Comparison of ENCODE assay signal across 17 cellular contexts in the genomic region with DNA sequence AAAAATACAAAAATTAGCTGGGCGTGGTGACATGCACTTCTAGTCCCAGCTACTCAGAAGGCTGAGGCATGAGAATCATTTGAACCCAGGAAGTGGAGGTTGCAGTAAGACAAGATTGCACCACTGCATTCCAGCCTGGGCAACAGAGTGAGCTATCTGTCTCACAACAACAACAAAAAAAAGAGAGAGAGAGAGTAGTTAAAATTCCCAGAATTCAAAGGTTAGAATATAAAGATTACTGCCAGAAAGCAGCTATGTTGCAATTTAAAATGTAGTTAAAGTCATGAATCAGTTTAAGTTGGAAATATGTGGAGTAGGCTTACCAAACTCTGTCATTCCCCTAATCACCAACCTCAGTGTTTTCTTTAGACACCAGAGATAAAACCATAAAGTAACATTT. TPM values are rescaled to one million over a fixed set of nuclear protein-coding genes. Genes with fewer than 3 reads are reported as not detected.
A peak's percentile ranks its signal among the peaks of the same experiment; 100 is the strongest.
DNase-seq lines count a peak whose midpoint lies in the region; ATAC-seq and TF ChIP-seq lines count a peak whose summit lies in the region.
"Had no signal": no experiment of that assay in that cellular context is flagged by ENCODE, and none has a peak within 500 bp of the region (broad histone marks: within the 10 kb centered on the region; RNA-seq: fewer than 3 reads in every experiment).

No MANE protein-coding gene starts in this region.

- 93% methylated on average over 1 of the region's 1 CpG for WGBS in SK-N-SH (ENCODE audit: low lambda C conversion rate)

- no peak overlapping the region for H3K9ac ChIP-seq in SK-N-SH
- peak overlapping the region; percentile 28 for H3K9ac ChIP-seq in adipocyte (ENCODE audit: low read length)

- H2AFZ ChIP-seq in SK-N-SH (ENCODE audit: low read depth), result no peak overlapping the region

- DNase-seq in SK-N-SH, result no peak
- DNase-seq in adipocyte (ENCODE audit: low read depth), result peak; percentile 79
- DNase-seq in fibroblast of the aortic adventitia (ENCODE audit: low read depth), result peak; percentile 82
- DNase-seq in stromal cell of bone marrow (ENCODE audit: low read depth), result peak; percentile 65
- no peak for DNase-seq in effector CD4-positive, alpha-beta T cell
- DNase-seq in osteocyte (ENCODE audit: extremely low spot score, unreplicated experiment), result no peak
- no peak for DNase-seq in OCI-M2 (lab: John Stamatoyannopoulos, UW; ENCODE audit: unreplicated experiment)
- DNase-seq: 8988T; activated CD4-positive, alpha-beta T cell treated with anti-CD3 and anti-CD28 coated beads, Interleukin-2, amount 10 ng/mL, durations not matched to agents 7 days and 5 days; activated T-cell treated with anti-CD3 and anti-CD28 coated beads, Interleukin-2, amount 50 U/mL, for 4 hours; anterior cingulate cortex; NCI-H510A treated with DMSO at 0.1 percent for 48 hours; Peyer's patch; T-helper 2 cell had no signal

- TF ChIP-seq CTCF in SK-N-SH (IDR thresholded peaks at IDR 0.05) (no peak), fibroblast of the aortic adventitia (IDR thresholded peaks at IDR 0.05; ENCODE audit: insufficient read depth, low read length) (no peak), osteocyte (IDR thresholded peaks at IDR 0.05) (no peak)

- no peaks in the 10 kb centered on the region for H3K27me3 Mint-ChIP-seq in osteocyte (ENCODE audit: unreplicated experiment)
- H3K27me3 Mint-ChIP-seq: activated CD4-positive, alpha-beta T cell treated with anti-CD3 and anti-CD28 coated beads, Interleukin-2, amount 10 ng/mL, durations not matched to agents 7 days and 5 days; IgD-negative memory B cell had no signal

- H3K4me1 Mint-ChIP-seq in osteocyte (ENCODE audit: unreplicated experiment), result peaks cover 10% of the 10 kb centered on the region

- H3K4me1 ChIP-seq in SK-N-SH (ENCODE audit: control insufficient read depth in 1 of 2, insufficient read depth in 2 of 2, low read depth in 1 of 2, low read length in 1 of 2) (no peaks in the 10 kb centered on the region; a peak in 1 of 4 replicates), adipocyte (ENCODE audit: control insufficient read depth, insufficient read depth, low read length) (peaks cover 12% of the 10 kb centered on the region)

- no peaks in the 10 kb centered on the region for H3K9me2 ChIP-seq in SK-N-SH

- TF ChIP-seq RAD21 in SK-N-SH (IDR thresholded peaks at IDR 0.05; ENCODE audit: low read length), result no peak

- H3K4me3 Mint-ChIP-seq in osteocyte (ENCODE audit: unreplicated experiment), result no peak overlapping the region
- H3K4me3 Mint-ChIP-seq: activated CD4-positive, alpha-beta T cell treated with anti-CD3 and anti-CD28 coated beads, Interleukin-2, amount 10 ng/mL, durations not matched to agents 7 days and 5 days; activated T-cell treated with anti-CD3 and anti-CD28 coated beads, Interleukin-2, amount 50 U/mL, for 4 hours; IgD-negative memory B cell had no signal

- H3K4me2 ChIP-seq in SK-N-SH, result no peak overlapping the region

- POLR2A ChIA-PET in SK-N-SH (lab: Yijun Ruan, JAX), result no interaction called here

- H3K36me3 ChIP-seq in SK-N-SH (replicated peaks in 1 of 2; ENCODE audit: control insufficient read depth in 1 of 2, insufficient read depth in 2 of 2, low read length in 1 of 2) (peaks cover 9 to 37% of the 10 kb centered on the region in 2 experiments), adipocyte (ENCODE audit: control insufficient read depth, insufficient read depth, low read length, severe bottlenecking) (peaks cover 7% of the 10 kb centered on the region)

- no peak for TF ChIP-seq EP300 in SK-N-SH (IDR thresholded peaks at IDR 0.05; ENCODE audit: borderline replicate concordance in 1 of 2, low read depth in 1 of 2, low read length in 1 of 2)

- H3K27ac Mint-ChIP-seq in osteocyte (ENCODE audit: unreplicated experiment), result no peak overlapping the region
- H3K27ac Mint-ChIP-seq: activated CD4-positive, alpha-beta T cell treated with anti-CD3 and anti-CD28 coated beads, Interleukin-2, amount 10 ng/mL, durations not matched to agents 7 days and 5 days had no signal

- no peaks in the 10 kb centered on the region for H3K27me3 ChIP-seq in SK-N-SH (ENCODE audit: insufficient read depth)
- H3K27me3 ChIP-seq in adipocyte (replicated peaks; ENCODE audit: control insufficient read depth, insufficient read depth, low read length), result no peaks in the 10 kb centered on the region
- H3K27me3 ChIP-seq: Peyer's patch had no signal

- H3K79me2 ChIP-seq in SK-N-SH (ENCODE audit: insufficient read depth), result 0 out of 2 replicates have a peak, but pooled peaks cover 5% of the 10 kb centered on the region

- no peaks in the 10 kb centered on the region for H3K9me3 Mint-ChIP-seq in osteocyte (ENCODE audit: unreplicated experiment)
- H3K9me3 Mint-ChIP-seq: activated CD4-positive, alpha-beta T cell treated with anti-CD3 and anti-CD28 coated beads, Interleukin-2, amount 10 ng/mL, durations not matched to agents 7 days and 5 days; IgD-negative memory B cell had no signal

- CTCF ChIA-PET in SK-N-SH (lab: Yijun Ruan, JAX), result interaction anchor here (0.8 kb wide), 1 partner anchor 29 kb away, joined by 3 read pairs; no protein-coding TSS in a partner anchor

- H3K4me3 ChIP-seq in SK-N-SH (ENCODE audit: low read depth in 2 of 2, low read length in 1 of 2) (no peak overlapping the region), adipocyte (ENCODE audit: low read length) (no peak overlapping the region), fibroblast of the aortic adventitia (ENCODE audit: low read depth, low read length) (no peak overlapping the region)
- H3K4me3 ChIP-seq: lung, Peyer's patch had no signal

- no peaks in the 10 kb centered on the region for H3K9me3 ChIP-seq in SK-N-SH
- no peaks in the 10 kb centered on the region for H3K9me3 ChIP-seq in adipocyte (ENCODE audit: control insufficient read depth, low read length)
- H3K9me3 ChIP-seq: Peyer's patch had no signal

- H3F3A ChIP-seq in SK-N-SH (replicated peaks; ENCODE audit: insufficient read depth), result no peaks in the 10 kb centered on the region

- H4K20me1 ChIP-seq in SK-N-SH (ENCODE audit: insufficient read depth), result no peaks in the 10 kb centered on the region

- no peak for ATAC-seq in SK-N-SH treated with all-trans-retinoic acid at 6 μM for 48 hours
- ATAC-seq: activated T-cell treated with anti-CD3 and anti-CD28 coated beads, Interleukin-2, amount 50 U/mL, for 4 hours had no signal

- no peak overlapping the region for H3K27ac ChIP-seq in SK-N-SH (ENCODE audit: low read depth in 2 of 2, low read length in 1 of 2)
- H3K27ac ChIP-seq: Peyer's patch had no signal

- peaks cover 18% of the 10 kb centered on the region for H3K36me3 Mint-ChIP-seq in osteocyte (ENCODE audit: unreplicated experiment)

TF ChIP-seq in SK-N-SH treated with all-trans-retinoic acid at 6 μM for 48 hours, 23 proteins besides CTCF, POLR2A, EP300 and RAD21:
- TF ChIP-seq, protein P1, sequence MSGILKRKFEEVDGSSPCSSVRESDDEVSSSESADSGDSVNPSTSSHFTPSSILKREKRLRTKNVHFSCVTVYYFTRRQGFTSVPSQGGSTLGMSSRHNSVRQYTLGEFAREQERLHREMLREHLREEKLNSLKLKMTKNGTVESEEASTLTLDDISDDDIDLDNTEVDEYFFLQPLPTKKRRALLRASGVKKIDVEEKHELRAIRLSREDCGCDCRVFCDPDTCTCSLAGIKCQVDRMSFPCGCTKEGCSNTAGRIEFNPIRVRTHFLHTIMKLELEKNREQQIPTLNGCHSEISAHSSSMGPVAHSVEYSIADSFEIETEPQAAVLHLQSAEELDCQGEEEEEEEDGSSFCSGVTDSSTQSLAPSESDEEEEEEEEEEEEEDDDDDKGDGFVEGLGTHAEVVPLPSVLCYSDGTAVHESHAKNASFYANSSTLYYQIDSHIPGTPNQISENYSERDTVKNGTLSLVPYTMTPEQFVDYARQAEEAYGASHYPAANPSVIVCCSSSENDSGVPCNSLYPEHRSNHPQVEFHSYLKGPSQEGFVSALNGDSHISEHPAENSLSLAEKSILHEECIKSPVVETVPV (CRISPR knock-in tag; IDR thresholded peaks at IDR 0.05), result no peak
- TF ChIP-seq ISL1 (CRISPR knock-in tag; IDR thresholded peaks at IDR 0.05), result 0 out of 2 replicates have a peak, but pooled peaks have one; percentile 32

TF ChIP-seq in SK-N-SH, 30 proteins besides CTCF, POLR2A, EP300 and RAD21 (continues in another document):
- TF ChIP-seq ELF1 (IDR thresholded peaks at IDR 0.05) (no peak), RCOR1 (IDR thresholded peaks at IDR 0.05; ENCODE audit: low read length) (no peak), RFX5 (IDR thresholded peaks at IDR 0.05; ENCODE audit: low read length) (no peak), SIN3A (IDR thresholded peaks at IDR 0.05; ENCODE audit: borderline replicate concordance, low read depth, low read length) (no peak), EZH2phosphoT487 (IDR thresholded peaks at IDR 0.05; ENCODE audit: borderline replicate concordance, low read depth) (no peak), GABPA (IDR thresholded peaks at IDR 0.05; ENCODE audit: low read depth) (no peak), MEF2A (IDR thresholded peaks at IDR 0.05; ENCODE audit: borderline replicate concordance, low read depth) (no peak)
- TF ChIP-seq, protein P2, sequence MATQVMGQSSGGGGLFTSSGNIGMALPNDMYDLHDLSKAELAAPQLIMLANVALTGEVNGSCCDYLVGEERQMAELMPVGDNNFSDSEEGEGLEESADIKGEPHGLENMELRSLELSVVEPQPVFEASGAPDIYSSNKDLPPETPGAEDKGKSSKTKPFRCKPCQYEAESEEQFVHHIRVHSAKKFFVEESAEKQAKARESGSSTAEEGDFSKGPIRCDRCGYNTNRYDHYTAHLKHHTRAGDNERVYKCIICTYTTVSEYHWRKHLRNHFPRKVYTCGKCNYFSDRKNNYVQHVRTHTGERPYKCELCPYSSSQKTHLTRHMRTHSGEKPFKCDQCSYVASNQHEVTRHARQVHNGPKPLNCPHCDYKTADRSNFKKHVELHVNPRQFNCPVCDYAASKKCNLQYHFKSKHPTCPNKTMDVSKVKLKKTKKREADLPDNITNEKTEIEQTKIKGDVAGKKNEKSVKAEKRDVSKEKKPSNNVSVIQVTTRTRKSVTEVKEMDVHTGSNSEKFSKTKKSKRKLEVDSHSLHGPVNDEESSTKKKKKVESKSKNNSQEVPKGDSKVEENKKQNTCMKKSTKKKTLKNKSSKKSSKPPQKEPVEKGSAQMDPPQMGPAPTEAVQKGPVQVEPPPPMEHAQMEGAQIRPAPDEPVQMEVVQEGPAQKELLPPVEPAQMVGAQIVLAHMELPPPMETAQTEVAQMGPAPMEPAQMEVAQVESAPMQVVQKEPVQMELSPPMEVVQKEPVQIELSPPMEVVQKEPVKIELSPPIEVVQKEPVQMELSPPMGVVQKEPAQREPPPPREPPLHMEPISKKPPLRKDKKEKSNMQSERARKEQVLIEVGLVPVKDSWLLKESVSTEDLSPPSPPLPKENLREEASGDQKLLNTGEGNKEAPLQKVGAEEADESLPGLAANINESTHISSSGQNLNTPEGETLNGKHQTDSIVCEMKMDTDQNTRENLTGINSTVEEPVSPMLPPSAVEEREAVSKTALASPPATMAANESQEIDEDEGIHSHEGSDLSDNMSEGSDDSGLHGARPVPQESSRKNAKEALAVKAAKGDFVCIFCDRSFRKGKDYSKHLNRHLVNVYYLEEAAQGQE (IDR thresholded peaks at IDR 0.05; ENCODE audit: low read depth, low read length), result no peak

RNA-seq across cellular contexts. Expression of gene SUSD1, which starts 58.7 kb away (rescaled TPM):
- polyA plus RNA-seq in SK-N-SH (2012; rRNA removed), result 8.2 and 8.8 TPM in 2 replicates
- 8.7 and 9.3 TPM in 2 replicates for polyA plus RNA-seq in SK-N-SH (2012; cell fraction: cytosol; rRNA removed)
- 3.0 and 6.4 TPM in 2 replicates for polyA plus RNA-seq in SK-N-SH (2012; cell fraction: nucleus; rRNA removed)
- 11.4 and 16.4 TPM in 2 replicates for total RNA-seq in fibroblast of the aortic adventitia (ENCODE audit: low replicate concordance)
- 13.4 and 15.0 TPM in 2 replicates for total RNA-seq in osteocyte

Comparison
In these comparisons a context has a peak if more than half of its experiments do, and no peak if none do; other contexts are left out.
1. DNase-seq: peak in adipocyte (single experiment), fibroblast of the aortic adventitia (single experiment) and stromal cell of bone marrow (single experiment); none in SK-N-SH (single experiment), effector CD4-positive, alpha-beta T cell (single experiment), osteocyte (single experiment) and OCI-M2 (single experiment).